In the genomic region with DNA sequence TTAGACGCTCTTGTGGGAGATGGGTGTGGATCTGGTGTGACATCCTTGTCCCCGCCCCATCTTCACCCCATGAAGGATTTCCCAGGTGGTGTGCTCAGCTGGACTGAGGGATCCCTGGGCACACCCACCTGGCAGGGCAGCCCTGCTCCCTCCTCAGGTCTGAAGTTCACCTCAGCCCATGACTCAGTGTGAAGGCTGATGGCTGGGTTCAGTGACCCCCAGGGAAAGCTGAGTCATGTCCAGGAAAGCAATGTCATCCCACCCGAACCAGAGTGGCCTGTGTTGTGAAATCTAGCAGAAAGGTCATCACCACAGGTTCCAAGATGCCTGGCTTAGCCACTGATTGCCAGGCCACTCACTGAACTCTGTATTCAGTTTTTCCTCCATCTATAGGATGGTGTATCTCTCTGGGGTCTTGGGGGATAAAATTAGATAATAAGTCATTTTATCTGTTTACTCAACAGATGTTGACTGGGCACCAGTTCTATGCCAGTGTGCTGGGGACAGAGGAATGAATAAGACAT, we compare ENCODE assay signal across 1 cellular context.
TF ChIP-seq lines count a peak whose summit lies in the region.

No MANE protein-coding gene starts in this region.

TF ChIP-seq in HepG2, 621 proteins besides CTCF, POLR2A, EP300 and RAD21 (continued from another document and continues in another):
- TF ChIP-seq MXI1 (IDR thresholded peaks at IDR 0.05; ENCODE audit: borderline replicate concordance, low read depth, low read length) = peak; percentile 88; the same call in 2 of the 3 replicates
- no peak for TF ChIP-seq STAT5B (CRISPR knock-in tag; IDR thresholded peaks at IDR 0.05)
- no peak for TF ChIP-seq SP1 (IDR thresholded peaks at IDR 0.05)
- peak; percentile 64; the same call in 1 of the 2 replicates for TF ChIP-seq SP1 (CRISPR knock-in tag; IDR thresholded peaks at IDR 0.05)
- peak; percentile 100 for TF ChIP-seq RXRA (CRISPR knock-in tag; IDR thresholded peaks at IDR 0.05)
- no peak for TF ChIP-seq ZNF556 (CRISPR knock-in tag; IDR thresholded peaks at IDR 0.05; ENCODE audit: borderline replicate concordance)
- peak; percentile 61; the same call in 1 of the 2 replicates for TF ChIP-seq CCDC6 (CRISPR knock-in tag; IDR thresholded peaks at IDR 0.05)
- no peak for TF ChIP-seq DBP (CRISPR knock-in tag; IDR thresholded peaks at IDR 0.05; ENCODE audit: not compliant biosample characterization)
- TF ChIP-seq ZNF746 (CRISPR knock-in tag; IDR thresholded peaks at IDR 0.05) = peak; percentile 88
- no peak for TF ChIP-seq ZNF230 (CRISPR knock-in tag; IDR thresholded peaks at IDR 0.05)
- no peak for TF ChIP-seq NAIF1 (CRISPR knock-in tag; IDR thresholded peaks at IDR 0.05; ENCODE audit: borderline replicate concordance)
- TF ChIP-seq, protein P1, sequence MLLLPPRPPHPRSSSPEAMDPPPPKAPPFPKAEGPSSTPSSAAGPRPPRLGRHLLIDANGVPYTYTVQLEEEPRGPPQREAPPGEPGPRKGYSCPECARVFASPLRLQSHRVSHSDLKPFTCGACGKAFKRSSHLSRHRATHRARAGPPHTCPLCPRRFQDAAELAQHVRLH (CRISPR knock-in tag; IDR thresholded peaks at IDR 0.05; ENCODE audit: borderline replicate concordance, low read depth) = peak; percentile 48; the same call in 1 of the 2 replicates
- 0 out of 2 replicates have a peak, but pooled peaks have one; percentile 47 for TF ChIP-seq ZNF501 (CRISPR knock-in tag; IDR thresholded peaks at IDR 0.05)
- TF ChIP-seq, protein P2, sequence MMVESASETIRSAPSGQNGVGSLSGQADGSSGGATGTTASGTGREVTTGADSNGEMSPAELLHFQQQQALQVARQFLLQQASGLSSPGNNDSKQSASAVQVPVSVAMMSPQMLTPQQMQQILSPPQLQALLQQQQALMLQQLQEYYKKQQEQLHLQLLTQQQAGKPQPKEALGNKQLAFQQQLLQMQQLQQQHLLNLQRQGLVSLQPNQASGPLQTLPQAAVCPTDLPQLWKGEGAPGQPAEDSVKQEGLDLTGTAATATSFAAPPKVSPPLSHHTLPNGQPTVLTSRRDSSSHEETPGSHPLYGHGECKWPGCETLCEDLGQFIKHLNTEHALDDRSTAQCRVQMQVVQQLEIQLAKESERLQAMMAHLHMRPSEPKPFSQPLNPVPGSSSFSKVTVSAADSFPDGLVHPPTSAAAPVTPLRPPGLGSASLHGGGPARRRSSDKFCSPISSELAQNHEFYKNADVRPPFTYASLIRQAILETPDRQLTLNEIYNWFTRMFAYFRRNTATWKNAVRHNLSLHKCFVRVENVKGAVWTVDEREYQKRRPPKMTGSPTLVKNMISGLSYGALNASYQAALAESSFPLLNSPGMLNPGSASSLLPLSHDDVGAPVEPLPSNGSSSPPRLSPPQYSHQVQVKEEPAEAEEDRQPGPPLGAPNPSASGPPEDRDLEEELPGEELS (CRISPR knock-in tag; IDR thresholded peaks at IDR 0.05) = peak; percentile 78
- TF ChIP-seq, protein P3, sequence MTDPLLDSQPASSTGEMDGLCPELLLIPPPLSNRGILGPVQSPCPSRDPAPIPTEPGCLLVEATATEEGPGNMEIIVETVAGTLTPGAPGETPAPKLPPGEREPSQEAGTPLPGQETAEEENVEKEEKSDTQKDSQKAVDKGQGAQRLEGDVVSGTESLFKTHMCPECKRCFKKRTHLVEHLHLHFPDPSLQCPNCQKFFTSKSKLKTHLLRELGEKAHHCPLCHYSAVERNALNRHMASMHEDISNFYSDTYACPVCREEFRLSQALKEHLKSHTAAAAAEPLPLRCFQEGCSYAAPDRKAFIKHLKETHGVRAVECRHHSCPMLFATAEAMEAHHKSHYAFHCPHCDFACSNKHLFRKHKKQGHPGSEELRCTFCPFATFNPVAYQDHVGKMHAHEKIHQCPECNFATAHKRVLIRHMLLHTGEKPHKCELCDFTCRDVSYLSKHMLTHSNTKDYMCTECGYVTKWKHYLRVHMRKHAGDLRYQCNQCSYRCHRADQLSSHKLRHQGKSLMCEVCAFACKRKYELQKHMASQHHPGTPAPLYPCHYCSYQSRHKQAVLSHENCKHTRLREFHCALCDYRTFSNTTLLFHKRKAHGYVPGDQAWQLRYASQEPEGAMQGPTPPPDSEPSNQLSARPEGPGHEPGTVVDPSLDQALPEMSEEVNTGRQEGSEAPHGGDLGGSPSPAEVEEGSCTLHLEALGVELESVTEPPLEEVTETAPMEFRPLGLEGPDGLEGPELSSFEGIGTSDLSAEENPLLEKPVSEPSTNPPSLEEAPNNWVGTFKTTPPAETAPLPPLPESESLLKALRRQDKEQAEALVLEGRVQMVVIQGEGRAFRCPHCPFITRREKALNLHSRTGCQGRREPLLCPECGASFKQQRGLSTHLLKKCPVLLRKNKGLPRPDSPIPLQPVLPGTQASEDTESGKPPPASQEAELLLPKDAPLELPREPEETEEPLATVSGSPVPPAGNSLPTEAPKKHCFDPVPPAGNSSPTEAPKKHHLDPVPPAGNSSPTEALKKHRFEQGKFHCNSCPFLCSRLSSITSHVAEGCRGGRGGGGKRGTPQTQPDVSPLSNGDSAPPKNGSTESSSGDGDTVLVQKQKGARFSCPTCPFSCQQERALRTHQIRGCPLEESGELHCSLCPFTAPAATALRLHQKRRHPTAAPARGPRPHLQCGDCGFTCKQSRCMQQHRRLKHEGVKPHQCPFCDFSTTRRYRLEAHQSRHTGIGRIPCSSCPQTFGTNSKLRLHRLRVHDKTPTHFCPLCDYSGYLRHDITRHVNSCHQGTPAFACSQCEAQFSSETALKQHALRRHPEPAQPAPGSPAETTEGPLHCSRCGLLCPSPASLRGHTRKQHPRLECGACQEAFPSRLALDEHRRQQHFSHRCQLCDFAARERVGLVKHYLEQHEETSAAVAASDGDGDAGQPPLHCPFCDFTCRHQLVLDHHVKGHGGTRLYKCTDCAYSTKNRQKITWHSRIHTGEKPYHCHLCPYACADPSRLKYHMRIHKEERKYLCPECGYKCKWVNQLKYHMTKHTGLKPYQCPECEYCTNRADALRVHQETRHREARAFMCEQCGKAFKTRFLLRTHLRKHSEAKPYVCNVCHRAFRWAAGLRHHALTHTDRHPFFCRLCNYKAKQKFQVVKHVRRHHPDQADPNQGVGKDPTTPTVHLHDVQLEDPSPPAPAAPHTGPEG (CRISPR knock-in tag; IDR thresholded peaks at IDR 0.05) = no peak
- TF ChIP-seq ARID2 (CRISPR knock-in tag; IDR thresholded peaks at IDR 0.05; ENCODE audit: borderline replicate concordance) = no peak
- TF ChIP-seq ARNT2 (CRISPR knock-in tag; IDR thresholded peaks at IDR 0.05; ENCODE audit: low read depth) = peak; percentile 56; the same call in 1 of the 2 replicates
- no peak for TF ChIP-seq RNF2 (conservative IDR thresholded peaks at IDR 0.05; ENCODE audit: low read depth)
- peak; percentile 31; the same call in 1 of the 2 replicates for TF ChIP-seq BRD4 (CRISPR knock-in tag; IDR thresholded peaks at IDR 0.05)
- TF ChIP-seq GPBP1L1 (CRISPR knock-in tag; IDR thresholded peaks at IDR 0.05) = no peak
- TF ChIP-seq, protein P4, sequence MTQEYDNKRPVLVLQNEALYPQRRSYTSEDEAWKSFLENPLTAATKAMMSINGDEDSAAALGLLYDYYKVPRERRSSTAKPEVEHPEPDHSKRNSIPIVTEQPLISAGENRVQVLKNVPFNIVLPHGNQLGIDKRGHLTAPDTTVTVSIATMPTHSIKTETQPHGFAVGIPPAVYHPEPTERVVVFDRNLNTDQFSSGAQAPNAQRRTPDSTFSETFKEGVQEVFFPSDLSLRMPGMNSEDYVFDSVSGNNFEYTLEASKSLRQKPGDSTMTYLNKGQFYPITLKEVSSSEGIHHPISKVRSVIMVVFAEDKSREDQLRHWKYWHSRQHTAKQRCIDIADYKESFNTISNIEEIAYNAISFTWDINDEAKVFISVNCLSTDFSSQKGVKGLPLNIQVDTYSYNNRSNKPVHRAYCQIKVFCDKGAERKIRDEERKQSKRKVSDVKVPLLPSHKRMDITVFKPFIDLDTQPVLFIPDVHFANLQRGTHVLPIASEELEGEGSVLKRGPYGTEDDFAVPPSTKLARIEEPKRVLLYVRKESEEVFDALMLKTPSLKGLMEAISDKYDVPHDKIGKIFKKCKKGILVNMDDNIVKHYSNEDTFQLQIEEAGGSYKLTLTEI (CRISPR knock-in tag; conservative IDR thresholded peaks at IDR 0.05) = no peak
- TF ChIP-seq, protein P5, sequence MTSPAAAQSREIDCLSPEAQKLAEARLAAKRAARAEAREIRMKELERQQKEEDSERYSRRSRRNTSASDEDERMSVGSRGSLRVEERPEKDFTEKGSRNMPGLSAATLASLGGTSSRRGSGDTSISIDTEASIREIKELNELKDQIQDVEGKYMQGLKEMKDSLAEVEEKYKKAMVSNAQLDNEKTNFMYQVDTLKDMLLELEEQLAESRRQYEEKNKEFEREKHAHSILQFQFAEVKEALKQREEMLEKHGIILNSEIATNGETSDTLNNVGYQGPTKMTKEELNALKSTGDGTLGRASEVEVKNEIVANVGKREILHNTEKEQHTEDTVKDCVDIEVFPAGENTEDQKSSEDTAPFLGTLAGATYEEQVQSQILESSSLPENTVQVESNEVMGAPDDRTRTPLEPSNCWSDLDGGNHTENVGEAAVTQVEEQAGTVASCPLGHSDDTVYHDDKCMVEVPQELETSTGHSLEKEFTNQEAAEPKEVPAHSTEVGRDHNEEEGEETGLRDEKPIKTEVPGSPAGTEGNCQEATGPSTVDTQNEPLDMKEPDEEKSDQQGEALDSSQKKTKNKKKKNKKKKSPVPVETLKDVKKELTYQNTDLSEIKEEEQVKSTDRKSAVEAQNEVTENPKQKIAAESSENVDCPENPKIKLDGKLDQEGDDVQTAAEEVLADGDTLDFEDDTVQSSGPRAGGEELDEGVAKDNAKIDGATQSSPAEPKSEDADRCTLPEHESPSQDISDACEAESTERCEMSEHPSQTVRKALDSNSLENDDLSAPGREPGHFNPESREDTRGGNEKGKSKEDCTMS (CRISPR knock-in tag; conservative IDR thresholded peaks at IDR 0.05) = no peak
- TF ChIP-seq MIER3 (CRISPR knock-in tag; IDR thresholded peaks at IDR 0.05; ENCODE audit: borderline replicate concordance) = peak; percentile 99
- TF ChIP-seq KIAA2018 (CRISPR knock-in tag; IDR thresholded peaks at IDR 0.05; ENCODE audit: borderline replicate concordance) = no peak
- no peak for TF ChIP-seq ZKSCAN5 (CRISPR knock-in tag; IDR thresholded peaks at IDR 0.05)
- peak; percentile 77; the same call in 1 of the 2 replicates for TF ChIP-seq MYC (CRISPR knock-in tag; IDR thresholded peaks at IDR 0.05; ENCODE audit: borderline replicate concordance)
- no peak for TF ChIP-seq SRSF9 (IDR thresholded peaks at IDR 0.05; ENCODE audit: borderline replicate concordance, insufficient read depth, low read depth, low read length, poor library complexity, severe bottlenecking)
- TF ChIP-seq NFRKB (IDR thresholded peaks at IDR 0.05) = no peak
